ENCODE assay signal across 12 cellular contexts in genomic region chr11:73048446-73048845, GRCh38.
A peak's percentile ranks its signal among the peaks of the same experiment; 100 is the strongest.
DNase-seq lines count a peak whose midpoint lies in the region; ATAC-seq and TF ChIP-seq lines count a peak whose summit lies in the region.
"Had no signal": no experiment of that assay in that cellular context is flagged by ENCODE, and none has a peak within 500 bp of the region (broad histone marks: within the 10 kb centered on the region; RNA-seq: fewer than 3 reads in every experiment).

No MANE protein-coding gene starts in this region.

- no peak for TF ChIP-seq CTCF in stomach (IDR thresholded peaks at IDR 0.05)

- peak overlapping the region; percentile 16 for H3K27ac Mint-ChIP-seq in activated CD4-positive, alpha-beta T cell treated with anti-CD3 and anti-CD28 coated beads, Interleukin-2, amount 10 ng/mL, durations not matched to agents 7 days and 5 days
- H3K27ac Mint-ChIP-seq in activated naive CD8-positive, alpha-beta T cell treated with anti-CD3 and anti-CD28 coated beads for 36 hours: peak overlapping the region; percentile 71

- WGBS in stomach, 5 donors: 79 to 96% (median 84%) methylated on average over 3 of the region's 3 CpGs

- TF ChIP-seq EP300 in stomach (IDR thresholded peaks at IDR 0.05): no peak

- H3K27ac ChIP-seq in stomach: peak overlapping the region; percentile 22 to 84 (median 56)
- H3K27ac ChIP-seq: prostate gland had no signal

- H3K4me3 ChIP-seq in stomach: no peak overlapping the region
- H3K4me3 ChIP-seq: prostate gland, tibial nerve had no signal

- H3K36me3 ChIP-seq in stomach: no peaks in the 10 kb centered on the region
- H3K36me3 ChIP-seq: prostate gland, tibial nerve had no signal

- peaks cover 12 to 31% (median 21%) of the 10 kb centered on the region in 4 donors for H3K4me1 ChIP-seq in stomach
- H3K4me1 ChIP-seq: prostate gland had no signal

- H3K9me3 Mint-ChIP-seq in activated CD4-positive, alpha-beta T cell treated with anti-CD3 and anti-CD28 coated beads, Interleukin-2, amount 10 ng/mL, durations not matched to agents 7 days and 5 days: no peaks in the 10 kb centered on the region
- H3K9me3 Mint-ChIP-seq in activated naive CD8-positive, alpha-beta T cell treated with anti-CD3 and anti-CD28 coated beads for 36 hours: no peaks in the 10 kb centered on the region

- H3K4me1 Mint-ChIP-seq in activated CD4-positive, alpha-beta T cell treated with anti-CD3 and anti-CD28 coated beads, Interleukin-2, amount 10 ng/mL, durations not matched to agents 7 days and 5 days: peaks cover 26% of the 10 kb centered on the region
- peaks cover 15% of the 10 kb centered on the region for H3K4me1 Mint-ChIP-seq in activated naive CD8-positive, alpha-beta T cell treated with anti-CD3 and anti-CD28 coated beads for 36 hours

- POLR2A ChIA-PET in activated CD4-positive, alpha-beta T cell treated with anti-CD3 and anti-CD28 coated beads, Interleukin-2, amount 10 ng/mL, durations not matched to agents 7 days and 5 days (lab: Charles Lee): no interaction called here

- intact Hi-C loops in stomach (cut with DNase I; ENCODE audit: low total_unique reads): no loop called here

- no peak for TF ChIP-seq POLR2A in stomach (IDR thresholded peaks at IDR 0.05)

- H3K4me3 Mint-ChIP-seq in activated CD4-positive, alpha-beta T cell treated with anti-CD3 and anti-CD28 coated beads, Interleukin-2, amount 10 ng/mL, durations not matched to agents 7 days and 5 days: no peak overlapping the region
- peak overlapping the region; percentile 40 for H3K4me3 Mint-ChIP-seq in activated naive CD8-positive, alpha-beta T cell treated with anti-CD3 and anti-CD28 coated beads for 36 hours

- CTCF ChIA-PET in activated CD4-positive, alpha-beta T cell treated with anti-CD3 and anti-CD28 coated beads, Interleukin-2, amount 10 ng/mL, durations not matched to agents 7 days and 5 days (lab: Charles Lee): interaction anchor here (0.5 kb wide), 1 partner anchor 34 kb away, joined by 3 read pairs; no protein-coding TSS in a partner anchor

- H3K27me3 Mint-ChIP-seq in activated CD4-positive, alpha-beta T cell treated with anti-CD3 and anti-CD28 coated beads, Interleukin-2, amount 10 ng/mL, durations not matched to agents 7 days and 5 days: no peaks in the 10 kb centered on the region
- no peaks in the 10 kb centered on the region for H3K27me3 Mint-ChIP-seq in activated naive CD8-positive, alpha-beta T cell treated with anti-CD3 and anti-CD28 coated beads for 36 hours

- no peaks in the 10 kb centered on the region for H3K27me3 ChIP-seq in stomach
- H3K27me3 ChIP-seq: tibial nerve had no signal

- H3K9me3 ChIP-seq in stomach: no peaks in the 10 kb centered on the region
- H3K9me3 ChIP-seq: prostate gland, tibial nerve had no signal

- peaks cover 7% of the 10 kb centered on the region for H3K36me3 Mint-ChIP-seq in activated CD4-positive, alpha-beta T cell treated with anti-CD3 and anti-CD28 coated beads, Interleukin-2, amount 10 ng/mL, durations not matched to agents 7 days and 5 days (ENCODE audit: low read depth)
- no peaks in the 10 kb centered on the region for H3K36me3 Mint-ChIP-seq in activated naive CD8-positive, alpha-beta T cell treated with anti-CD3 and anti-CD28 coated beads for 36 hours

- ATAC-seq in HG03097 (IDR thresholded peaks at IDR 0.05; ENCODE audit: low FRiP score, unreplicated experiment): peak; percentile 22

- DNase-seq in activated CD4-positive, alpha-beta T cell treated with anti-CD3 and anti-CD28 coated beads, Interleukin-2, amount 10 ng/mL, durations not matched to agents 7 days and 5 days: no peak
- DNase-seq in activated CD4-positive, alpha-beta T cell treated with anti-CD3 and anti-CD28 coated beads, Interleukin-2, amount 50 U/mL, for 48 hours: no peak
- no peak for DNase-seq in activated naive CD8-positive, alpha-beta T cell treated with anti-CD3 and anti-CD28 coated beads for 36 hours
- DNase-seq in stomach (no peak), cerebellar nuclear complex (lab: John Stamatoyannopoulos, UW) (no peak), AG08396 (ENCODE audit: low spot score) (no peak)
- no peak for DNase-seq in activated effector memory CD4-positive, alpha-beta T cell treated with Interleukin-2 at 50 U/mL for 16 hours
- DNase-seq: activated naive CD4-positive, alpha-beta T cell treated with Interleukin-2 at 50 U/mL for 16 hours; effector memory CD4-positive, alpha-beta T cell had no signal
